In genomic region chr7:43790834-43791233, GRCh38 we compare ENCODE assay signal across 20 cellular contexts. TPM values are rescaled to one million over a fixed set of nuclear protein-coding genes. Genes with fewer than 3 reads are reported as not detected.
DNase-seq lines count a peak whose midpoint lies in the region; ATAC-seq and TF ChIP-seq lines count a peak whose summit lies in the region.
"Had no signal": no experiment of that assay in that cellular context is flagged by ENCODE, and none has a peak within 500 bp of the region (broad histone marks: within the 10 kb centered on the region; RNA-seq: fewer than 3 reads in every experiment).

No MANE protein-coding gene starts in this region.

- H3K27ac Mint-ChIP-seq in activated CD8-positive, alpha-beta memory T cell treated with anti-CD3 and anti-CD28 coated beads, Interleukin-2, amount 10 ng/mL, durations not matched to agents 7 days and 5 days: no peak overlapping the region
- H3K27ac Mint-ChIP-seq: B cell; CD4-positive, CD25-positive, alpha-beta regulatory T cell; GM23338 had no signal

- H3K4me3 ChIP-seq in gastroesophageal sphincter (no peak overlapping the region), rectal smooth muscle tissue (ENCODE audit: low read length) (no peak overlapping the region), A673 (ENCODE audit: low read depth, low read length, poor library complexity, severe bottlenecking) (no peak overlapping the region), smooth muscle cell (no peak overlapping the region)
- H3K4me3 ChIP-seq: BLaER1 treated with 17β-estradiol and CSF1 and Interleukin-3, amounts not matched to agents 10 nM and 100 nM; GM23338 had no signal

- no peak overlapping the region for H2AFZ ChIP-seq in smooth muscle cell (ENCODE audit: low read depth)
- H2AFZ ChIP-seq: GM23338 had no signal

- TF ChIP-seq CTCF in gastroesophageal sphincter (IDR thresholded peaks at IDR 0.05) (no peak), A673 (conservative IDR thresholded peaks at IDR 0.05; ENCODE audit: low read depth, low read length) (no peak), smooth muscle cell (IDR thresholded peaks at IDR 0.05; ENCODE audit: borderline replicate concordance, insufficient read depth, poor library complexity, severe bottlenecking) (no peak)

- no peak for TF ChIP-seq POLR2A in gastroesophageal sphincter (IDR thresholded peaks at IDR 0.05)

- H3K27me3 Mint-ChIP-seq in activated CD8-positive, alpha-beta memory T cell treated with anti-CD3 and anti-CD28 coated beads, Interleukin-2, amount 10 ng/mL, durations not matched to agents 7 days and 5 days: no peaks in the 10 kb centered on the region
- H3K27me3 Mint-ChIP-seq: B cell; CD4-positive, CD25-positive, alpha-beta regulatory T cell; CD8-positive, alpha-beta memory T cell had no signal

- peak overlapping the region in 3 of 4 donors; percentile 51 to 74 (median 63) for H3K27ac ChIP-seq in gastroesophageal sphincter
- peak overlapping the region; percentile 51 for H3K27ac ChIP-seq in rectal smooth muscle tissue (ENCODE audit: low read depth, low read length)
- no peak overlapping the region for H3K27ac ChIP-seq in A673 (ENCODE audit: low read depth, low read length, poor library complexity, severe bottlenecking)
- no peak overlapping the region for H3K27ac ChIP-seq in smooth muscle cell (ENCODE audit: low read depth)
- H3K27ac ChIP-seq: BLaER1 treated with 17β-estradiol and CSF1 and Interleukin-3, amounts not matched to agents 10 nM and 100 nM had no signal

- no peaks in the 10 kb centered on the region for H3K79me2 ChIP-seq in smooth muscle cell (ENCODE audit: low read depth)

- no TSS peak for BruUV-seq in A673 (replicated peaks; lab: Mats Ljungman, UMichigan)

- H3K27me3 ChIP-seq in gastroesophageal sphincter (no peaks in the 10 kb centered on the region), rectal smooth muscle tissue (ENCODE audit: control insufficient read depth, insufficient read depth, low read length) (no peaks in the 10 kb centered on the region), A673 (replicated peaks; ENCODE audit: insufficient read depth, low read depth, low read length, poor library complexity) (no peaks in the 10 kb centered on the region), smooth muscle cell (ENCODE audit: low read depth) (no peaks in the 10 kb centered on the region)
- H3K27me3 ChIP-seq: BLaER1 treated with 17β-estradiol and CSF1 and Interleukin-3, amounts not matched to agents 10 nM and 100 nM had no signal

- peak; percentile 3 for DNase-seq in activated CD8-positive, alpha-beta memory T cell treated with anti-CD3 and anti-CD28 coated beads, Interleukin-2, amount 50 U/mL, for 48 hours
- no peak for DNase-seq in activated CD8-positive, alpha-beta memory T cell treated with anti-CD3 and anti-CD28 coated beads, Interleukin-2, amount 10 ng/mL, durations not matched to agents 7 days and 5 days
- DNase-seq in retina (no peak), A673 (ENCODE audit: low spot score) (no peak), smooth muscle cell (lab: John Stamatoyannopoulos, UW; ENCODE audit: unreplicated experiment) (no peak)
- DNase-seq: 8988T; CD4-positive, CD25-positive, alpha-beta regulatory T cell; CD8-positive, alpha-beta memory T cell; COR-L47; DMS 273 treated with DMSO at 0.1 percent for 48 hours; DMS53; DND-41; EL; HCEC 1CT; IMR-90 had no signal

- no peak for ATAC-seq in activated CD8-positive, alpha-beta memory T cell treated with anti-CD3 and anti-CD28 coated beads, Interleukin-2, amount 10 ng/mL, durations not matched to agents 7 days and 5 days
- ATAC-seq in gastroesophageal sphincter: no peak
- ATAC-seq: GM23338 had no signal

- H3K36me3 Mint-ChIP-seq in activated CD8-positive, alpha-beta memory T cell treated with anti-CD3 and anti-CD28 coated beads, Interleukin-2, amount 10 ng/mL, durations not matched to agents 7 days and 5 days: peaks cover 12% of the 10 kb centered on the region

- peaks cover 3% of the 10 kb centered on the region for H3K4me1 Mint-ChIP-seq in activated CD8-positive, alpha-beta memory T cell treated with anti-CD3 and anti-CD28 coated beads, Interleukin-2, amount 10 ng/mL, durations not matched to agents 7 days and 5 days
- H3K4me1 Mint-ChIP-seq: B cell, GM23338 had no signal

- peaks cover 0 to 23% (median 0%) of the 10 kb centered on the region in 3 donors for H3K4me1 ChIP-seq in gastroesophageal sphincter
- peaks cover 13% of the 10 kb centered on the region for H3K4me1 ChIP-seq in rectal smooth muscle tissue (ENCODE audit: control insufficient read depth, insufficient read depth, low read length)
- no peaks in the 10 kb centered on the region for H3K4me1 ChIP-seq in A673 (ENCODE audit: insufficient read depth, low read length, poor library complexity, severe bottlenecking)
- H3K4me1 ChIP-seq in smooth muscle cell (ENCODE audit: low read depth): peaks cover 2% of the 10 kb centered on the region

- H4K20me1 ChIP-seq in smooth muscle cell (ENCODE audit: low read depth): no peaks in the 10 kb centered on the region
- H4K20me1 ChIP-seq: BLaER1 treated with 17β-estradiol and CSF1 and Interleukin-3, amounts not matched to agents 10 nM and 100 nM had no signal

- POLR2A ChIA-PET in A673 (lab: Charles Lee; ENCODE audit: low non-redundant PET): no interaction called here

- H3K36me3 ChIP-seq in gastroesophageal sphincter (peaks cover 0 to 83% of the 10 kb centered on the region in 2 donors), rectal smooth muscle tissue (ENCODE audit: control insufficient read depth, insufficient read depth, low read length) (peaks cover 11% of the 10 kb centered on the region), A673 (ENCODE audit: insufficient read depth, low read length, poor library complexity, severe bottlenecking) (no peaks in the 10 kb centered on the region), smooth muscle cell (ENCODE audit: low read depth) (peaks cover 5% of the 10 kb centered on the region)

- H3F3A ChIP-seq in smooth muscle cell (ENCODE audit: low read depth): peaks cover 3% of the 10 kb centered on the region

- H3K4me3 Mint-ChIP-seq in activated CD8-positive, alpha-beta memory T cell treated with anti-CD3 and anti-CD28 coated beads, Interleukin-2, amount 10 ng/mL, durations not matched to agents 7 days and 5 days: no peak overlapping the region
- H3K4me3 Mint-ChIP-seq: B cell; CD4-positive, CD25-positive, alpha-beta regulatory T cell; CD8-positive, alpha-beta memory T cell; GM23338 had no signal

- H3K9ac ChIP-seq in rectal smooth muscle tissue (ENCODE audit: low read length) (no peak overlapping the region), smooth muscle cell (ENCODE audit: low read depth) (no peak overlapping the region)
- H3K9ac ChIP-seq: BLaER1 treated with 17β-estradiol and CSF1 and Interleukin-3, amounts not matched to agents 10 nM and 100 nM had no signal

- 13 to 70% methylated on average over 2 to 5 of the region's 5 CpGs for WGBS in gastroesophageal sphincter (ENCODE audit: low coverage in 1 of 2), 2 donors
- WGBS in smooth muscle cell (ENCODE audit: low lambda C conversion rate): 90% methylated on average over 5 of the region's 5 CpGs

- CTCF ChIA-PET in activated CD8-positive, alpha-beta memory T cell treated with anti-CD3 and anti-CD28 coated beads, Interleukin-2, amount 10 ng/mL, durations not matched to agents 7 days and 5 days (lab: Charles Lee): interaction anchor here (1.1 kb wide), 1 partner anchor 208 kb away, joined by 5 read pairs; the partner anchor contains the start of gene STK17A
- CTCF ChIA-PET in A673 (lab: Charles Lee): no interaction called here

- H3K4me2 ChIP-seq in smooth muscle cell: no peak overlapping the region
- H3K4me2 ChIP-seq: GM23338 had no signal

- no peaks in the 10 kb centered on the region for H3K9me3 Mint-ChIP-seq in activated CD8-positive, alpha-beta memory T cell treated with anti-CD3 and anti-CD28 coated beads, Interleukin-2, amount 10 ng/mL, durations not matched to agents 7 days and 5 days (ENCODE audit: low read depth)
- H3K9me3 Mint-ChIP-seq: CD8-positive, alpha-beta memory T cell; GM23338 had no signal

- H3K9me3 ChIP-seq in gastroesophageal sphincter (no peaks in the 10 kb centered on the region), A673 (ENCODE audit: low read depth, low read length, poor library complexity, severe bottlenecking) (no peaks in the 10 kb centered on the region), smooth muscle cell (replicated peaks; ENCODE audit: low read depth) (no peaks in the 10 kb centered on the region)
- H3K9me3 ChIP-seq: BLaER1 treated with 17β-estradiol and CSF1 and Interleukin-3, amounts not matched to agents 10 nM and 100 nM had no signal

- no peak for TF ChIP-seq EP300 in gastroesophageal sphincter (IDR thresholded peaks at IDR 0.05)

- intact Hi-C loops in A673 (cut with micrococcal nuclease; ENCODE audit: unreplicated experiment): no loop called here

RNA-seq across cellular contexts. Expression of gene BLVRA, which starts 32.4 kb away (rescaled TPM):
- 10 to 100 TPM; 37.2 to 46.9 TPM for total RNA-seq in activated CD8-positive, alpha-beta memory T cell treated with anti-CD3 and anti-CD28 coated beads, Interleukin-2, amount 10 ng/mL, durations not matched to agents 7 days and 5 days
- total RNA-seq in gastroesophageal sphincter: 100 to 1,000 TPM in 2 of 4 donors, 10 to 100 TPM in 2; 65.6 to 113 (median 92.6) TPM
- total RNA-seq in A673 (2021): 20.6 and 27.4 TPM in 2 replicates
- 24.6 and 30.6 TPM in 2 replicates for total RNA-seq in smooth muscle cell
- polyA plus RNA-seq in smooth muscle cell: 54.8 and 65.4 TPM in 2 replicates

Comparison
In these comparisons a context has a peak if more than half of its experiments do, and no peak if none do; other contexts are left out.
1. H3K27ac ChIP-seq: peak in gastroesophageal sphincter (3 of 4) and rectal smooth muscle tissue (single experiment); none in A673 (single experiment) and smooth muscle cell (single experiment).